19 cellular contexts compared by ENCODE assay signal in genomic region chr7:32039000-32039756, GRCh38. TPM values are rescaled to one million over a fixed set of nuclear protein-coding genes. Genes with fewer than 3 reads are reported as not detected.
DNase-seq lines count a peak whose midpoint lies in the region; ATAC-seq and TF ChIP-seq lines count a peak whose summit lies in the region.
"Had no signal": no experiment of that assay in that cellular context is flagged by ENCODE, and none has a peak within 500 bp of the region (broad histone marks: within the 10 kb centered on the region; RNA-seq: fewer than 3 reads in every experiment).

No MANE protein-coding gene starts in this region.

- no peaks in the 10 kb centered on the region; the same call in 1 of the 2 replicates for H3K27me3 ChIP-seq in Caco-2 (replicated peaks; ENCODE audit: control insufficient read depth, insufficient read depth, low read length)
- H3K27me3 ChIP-seq: cardiac muscle cell, pancreas, tibial nerve had no signal

- DNase-seq in Caco-2 (peak; percentile 49 to 50), HuH-7 (ENCODE audit: low spot score) (peak; percentile 10), chondrocyte (ENCODE audit: low spot score) (no peak), iPS-NIHi7 (ENCODE audit: extremely low spot score) (peak; percentile 44), SKM-1 treated with dmso at 0.1 percent for 144 hours (lab: John Stamatoyannopoulos, UW; ENCODE audit: unreplicated experiment) (no peak)
- no peak for DNase-seq in activated CD8-positive, alpha-beta memory T cell treated with anti-CD3 and anti-CD28 coated beads, Interleukin-2, amount 50 U/mL, for 48 hours
- DNase-seq: activated CD4-positive, alpha-beta memory T cell treated with anti-CD3 and anti-CD28 coated beads for 36 hours; activated naive CD8-positive, alpha-beta T cell treated with anti-CD3 and anti-CD28 coated beads for 36 hours; activated T-cell treated with anti-CD3 and anti-CD28 coated beads, Interleukin-2, amount 50 U/mL, for 4 hours; effector memory CD4-positive, alpha-beta T cell; NCI-H1436; OCI-M1; pancreas had no signal

- H3K27me3 Mint-ChIP-seq in Caco-2 (ENCODE audit: insufficient read depth, unreplicated experiment) (peaks cover 5% of the 10 kb centered on the region), chondrocyte (ENCODE audit: low read depth) (no peaks in the 10 kb centered on the region)
- H3K27me3 Mint-ChIP-seq: activated CD4-positive, alpha-beta memory T cell treated with anti-CD3 and anti-CD28 coated beads for 36 hours; activated naive CD8-positive, alpha-beta T cell treated with anti-CD3 and anti-CD28 coated beads for 36 hours; stimulated activated memory B cell treated with anti-CD40 and anti-IgM and Interleukin-4, amounts not matched to agents 10 μg/mL and 1 μg/mL and 100 μg/mL, for 72 hours had no signal

- H3K27ac Mint-ChIP-seq in Caco-2 (ENCODE audit: unreplicated experiment) (no peak overlapping the region), chondrocyte (ENCODE audit: unreplicated experiment) (no peak overlapping the region)
- H3K27ac Mint-ChIP-seq: activated CD4-positive, alpha-beta memory T cell treated with anti-CD3 and anti-CD28 coated beads for 36 hours; activated naive CD8-positive, alpha-beta T cell treated with anti-CD3 and anti-CD28 coated beads for 36 hours; stimulated activated memory B cell treated with anti-CD40 and anti-IgM and Interleukin-4, amounts not matched to agents 10 μg/mL and 1 μg/mL and 100 μg/mL, for 72 hours had no signal

- CTCF ChIA-PET in Caco-2 (lab: Charles Lee), result no interaction called here

- TF ChIP-seq CTCF in Caco-2 (IDR thresholded peaks at IDR 0.05; ENCODE audit: insufficient read depth in 1 of 2, low read depth in 1 of 2, low read length in 1 of 2, severe bottlenecking in 1 of 2, unreplicated experiment in 1 of 2) (peak; percentile 54 to 74), chondrocyte (IDR thresholded peaks at IDR 0.05) (peak; percentile 26)

- POLR2A ChIA-PET in Caco-2 (lab: Charles Lee), result no interaction called here

- H3K36me3 Mint-ChIP-seq in Caco-2 (ENCODE audit: insufficient read depth, unreplicated experiment) (no peaks in the 10 kb centered on the region), chondrocyte (ENCODE audit: low read depth) (peaks cover 2% of the 10 kb centered on the region)
- H3K36me3 Mint-ChIP-seq: activated CD4-positive, alpha-beta memory T cell treated with anti-CD3 and anti-CD28 coated beads for 36 hours; activated naive CD8-positive, alpha-beta T cell treated with anti-CD3 and anti-CD28 coated beads for 36 hours; stimulated activated memory B cell treated with anti-CD40 and anti-IgM and Interleukin-4, amounts not matched to agents 10 μg/mL and 1 μg/mL and 100 μg/mL, for 72 hours had no signal

- no TSS peak for BruUV-seq in Caco-2 (replicated peaks; lab: Mats Ljungman, UMichigan)

- H3K9me3 Mint-ChIP-seq in Caco-2 (ENCODE audit: unreplicated experiment), result peaks cover 15% of the 10 kb centered on the region
- no peaks in the 10 kb centered on the region for H3K9me3 Mint-ChIP-seq in chondrocyte (ENCODE audit: low read depth)
- H3K9me3 Mint-ChIP-seq: activated CD4-positive, alpha-beta memory T cell treated with anti-CD3 and anti-CD28 coated beads for 36 hours had no signal

- H3K4me1 Mint-ChIP-seq in Caco-2 (ENCODE audit: low read depth, unreplicated experiment) (no peaks in the 10 kb centered on the region), chondrocyte (ENCODE audit: low read depth) (peaks cover 31% of the 10 kb centered on the region)
- H3K4me1 Mint-ChIP-seq: activated naive CD8-positive, alpha-beta T cell treated with anti-CD3 and anti-CD28 coated beads for 36 hours; stimulated activated memory B cell treated with anti-CD40 and anti-IgM and Interleukin-4, amounts not matched to agents 10 μg/mL and 1 μg/mL and 100 μg/mL, for 72 hours had no signal

- peaks cover 3% of the 10 kb centered on the region for H3K4me1 ChIP-seq in Caco-2
- H3K4me1 ChIP-seq: tibial nerve had no signal

- no peaks in the 10 kb centered on the region for H3K36me3 ChIP-seq in Caco-2 (ENCODE audit: control insufficient read depth, insufficient read depth, low read length)
- H3K36me3 ChIP-seq: cardiac muscle cell, pancreas, tibial nerve had no signal

- peaks cover 3% of the 10 kb centered on the region; the same call in 1 of the 2 replicates for H3K9me3 ChIP-seq in Caco-2
- H3K9me3 ChIP-seq: pancreas, tibial nerve had no signal

- intact Hi-C loops in Caco-2 (cut with micrococcal nuclease; ENCODE audit: unreplicated experiment), result loop anchor here (1.0 to 2.0 kb wide), 3 partner anchors 165 to 294 kb away; no protein-coding TSS in a partner anchor

- H3K4me3 Mint-ChIP-seq in Caco-2 (ENCODE audit: unreplicated experiment) (no peak overlapping the region), chondrocyte (ENCODE audit: unreplicated experiment) (no peak overlapping the region)
- H3K4me3 Mint-ChIP-seq: activated CD4-positive, alpha-beta memory T cell treated with anti-CD3 and anti-CD28 coated beads for 36 hours; activated naive CD8-positive, alpha-beta T cell treated with anti-CD3 and anti-CD28 coated beads for 36 hours; activated T-cell treated with anti-CD3 and anti-CD28 coated beads, Interleukin-2, amount 50 U/mL, for 4 hours; stimulated activated memory B cell treated with anti-CD40 and anti-IgM and Interleukin-4, amounts not matched to agents 10 μg/mL and 1 μg/mL and 100 μg/mL, for 72 hours had no signal

- no peak overlapping the region for H3K4me3 ChIP-seq in Caco-2 (ENCODE audit: low read depth, low read length)
- H3K4me3 ChIP-seq: cardiac muscle cell, pancreas, tibial nerve had no signal

- ATAC-seq in HG03520 (IDR thresholded peaks at IDR 0.05; ENCODE audit: unreplicated experiment), result no peak
- no peak for ATAC-seq in HG02798 (IDR thresholded peaks at IDR 0.05; ENCODE audit: poor library complexity, unreplicated experiment)
- ATAC-seq: activated T-cell treated with anti-CD3 and anti-CD28 coated beads, Interleukin-2, amount 50 U/mL, for 4 hours; left lobe of liver; stimulated activated memory B cell treated with anti-CD40 and anti-IgM and Interleukin-4, amounts not matched to agents 10 μg/mL and 1 μg/mL and 100 μg/mL, for 72 hours had no signal

RNA-seq across cellular contexts. Expression of gene PDE1C, which starts 31.0 kb away (rescaled TPM):
- total RNA-seq in Caco-2 (2022), result not detected in 2 replicates
- total RNA-seq in chondrocyte, result 53.2 to 54.6 TPM (median 53.5 TPM) in 3 replicates
- total RNA-seq: activated CD4-positive, alpha-beta memory T cell treated with anti-CD3 and anti-CD28 coated beads for 36 hours; activated naive CD8-positive, alpha-beta T cell treated with anti-CD3 and anti-CD28 coated beads for 36 hours; activated T-cell treated with anti-CD3 and anti-CD28 coated beads, Interleukin-2, amount 50 U/mL, for 4 hours had no signal

Comparison
In these comparisons a context has a peak if more than half of its experiments do, and no peak if none do; other contexts are left out.
1. DNase-seq: peak in Caco-2 (2 of 2), HuH-7 (single experiment) and iPS-NIHi7 (single experiment); none in chondrocyte (single experiment), SKM-1 treated with dmso at 0.1 percent for 144 hours (single experiment) and activated CD8-positive, alpha-beta memory T cell treated with anti-CD3 and anti-CD28 coated beads, Interleukin-2, amount 50 U/mL, for 48 hours (single experiment).
2. RNA of gene PDE1C, which starts 31.0 kb away (total RNA-seq): 53.2 to 54.6 TPM in chondrocyte; not detected in Caco-2; every median in the first group is over 10 times any median in the second.